1 cellular context compared by ENCODE assay signal in genomic region chr11:129530154-129530895, GRCh38.
A peak's percentile ranks its signal among the peaks of the same experiment; 100 is the strongest.
TF ChIP-seq lines count a peak whose summit lies in the region.

No MANE protein-coding gene starts in this region.

TF ChIP-seq in HepG2, 621 proteins besides CTCF, POLR2A, EP300 and RAD21 (continued from another document):
- TF ChIP-seq ZNF574 (CRISPR knock-in tag; IDR thresholded peaks at IDR 0.05) (0 out of 2 replicates have a peak, but pooled peaks have one; percentile 28), RARA (CRISPR knock-in tag; IDR thresholded peaks at IDR 0.05) (peak; percentile 66), SIX4 (CRISPR knock-in tag; IDR thresholded peaks at IDR 0.05) (no peak), ZFY (CRISPR knock-in tag; IDR thresholded peaks at IDR 0.05) (0 out of 2 replicates have a peak, but pooled peaks have one; percentile 31), MIER2 (CRISPR knock-in tag; IDR thresholded peaks at IDR 0.05) (peak; percentile 24; the same call in 1 of the 2 replicates), ZNF792 (CRISPR knock-in tag; IDR thresholded peaks at IDR 0.05) (no peak), ZNF567 (CRISPR knock-in tag; IDR thresholded peaks at IDR 0.05; ENCODE audit: borderline replicate concordance) (no peak)
- TF ChIP-seq, protein P1, sequence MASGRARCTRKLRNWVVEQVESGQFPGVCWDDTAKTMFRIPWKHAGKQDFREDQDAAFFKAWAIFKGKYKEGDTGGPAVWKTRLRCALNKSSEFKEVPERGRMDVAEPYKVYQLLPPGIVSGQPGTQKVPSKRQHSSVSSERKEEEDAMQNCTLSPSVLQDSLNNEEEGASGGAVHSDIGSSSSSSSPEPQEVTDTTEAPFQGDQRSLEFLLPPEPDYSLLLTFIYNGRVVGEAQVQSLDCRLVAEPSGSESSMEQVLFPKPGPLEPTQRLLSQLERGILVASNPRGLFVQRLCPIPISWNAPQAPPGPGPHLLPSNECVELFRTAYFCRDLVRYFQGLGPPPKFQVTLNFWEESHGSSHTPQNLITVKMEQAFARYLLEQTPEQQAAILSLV (CRISPR knock-in tag; IDR thresholded peaks at IDR 0.05; ENCODE audit: borderline replicate concordance), result no peak
- TF ChIP-seq, protein P2, sequence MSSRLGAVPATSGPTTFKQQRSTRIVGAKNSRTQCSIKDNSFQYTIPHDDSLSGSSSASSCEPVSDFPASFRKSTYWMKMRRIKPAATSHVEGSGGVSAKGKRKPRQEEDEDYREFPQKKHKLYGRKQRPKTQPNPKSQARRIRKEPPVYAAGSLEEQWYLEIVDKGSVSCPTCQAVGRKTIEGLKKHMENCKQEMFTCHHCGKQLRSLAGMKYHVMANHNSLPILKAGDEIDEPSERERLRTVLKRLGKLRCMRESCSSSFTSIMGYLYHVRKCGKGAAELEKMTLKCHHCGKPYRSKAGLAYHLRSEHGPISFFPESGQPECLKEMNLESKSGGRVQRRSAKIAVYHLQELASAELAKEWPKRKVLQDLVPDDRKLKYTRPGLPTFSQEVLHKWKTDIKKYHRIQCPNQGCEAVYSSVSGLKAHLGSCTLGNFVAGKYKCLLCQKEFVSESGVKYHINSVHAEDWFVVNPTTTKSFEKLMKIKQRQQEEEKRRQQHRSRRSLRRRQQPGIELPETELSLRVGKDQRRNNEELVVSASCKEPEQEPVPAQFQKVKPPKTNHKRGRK (CRISPR knock-in tag; IDR thresholded peaks at IDR 0.05), result no peak
